ENCODE assay signal across 18 cellular contexts in the genomic region with DNA sequence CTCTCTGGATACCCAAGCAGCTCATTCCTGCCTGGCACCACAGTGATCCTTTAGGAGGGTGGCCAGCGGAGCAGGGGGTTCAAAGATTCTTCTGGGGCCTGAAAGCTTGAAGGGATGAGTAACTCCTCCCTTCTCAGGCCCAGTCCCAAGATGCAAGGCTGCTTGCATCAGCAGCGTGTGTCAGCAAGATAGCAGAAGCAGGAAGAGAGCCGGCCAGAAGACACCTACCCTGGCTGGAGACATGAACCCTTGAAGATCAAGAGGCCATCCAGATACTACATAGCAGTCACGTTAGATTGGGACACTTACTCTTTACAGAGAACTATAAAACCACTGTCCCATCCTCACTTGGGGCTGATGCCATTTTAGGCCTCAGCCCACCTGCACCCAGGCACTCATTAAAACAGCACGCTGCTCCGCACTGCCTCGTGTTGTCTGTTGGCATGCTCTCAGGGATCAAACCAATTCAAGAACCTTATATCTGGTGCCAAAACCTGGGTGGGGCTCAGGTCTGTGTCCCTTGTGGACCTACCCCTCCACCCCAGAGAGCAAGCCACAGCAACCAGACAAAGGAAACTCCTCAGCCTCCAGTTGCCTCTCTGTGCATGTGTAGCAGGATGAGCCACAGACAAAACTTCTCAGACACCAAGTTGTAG. TPM values are rescaled to one million over a fixed set of nuclear protein-coding genes. Genes with fewer than 3 reads are reported as not detected.
DNase-seq lines count a peak whose midpoint lies in the region; ATAC-seq and TF ChIP-seq lines count a peak whose summit lies in the region.
"Had no signal": no experiment of that assay in that cellular context is flagged by ENCODE, and none has a peak within 500 bp of the region (broad histone marks: within the 10 kb centered on the region; RNA-seq: fewer than 3 reads in every experiment).

No MANE protein-coding gene starts in this region.

- no peaks in the 10 kb centered on the region for H3F3A ChIP-seq in smooth muscle cell (ENCODE audit: low read depth)

- peak; percentile 66 for ATAC-seq in GM18511 (IDR thresholded peaks at IDR 0.05; ENCODE audit: unreplicated experiment)
- peak; percentile 63 for ATAC-seq in GM21528 (IDR thresholded peaks at IDR 0.05; ENCODE audit: low FRiP score, unreplicated experiment)
- peak; percentile 40 for ATAC-seq in HG03095 (IDR thresholded peaks at IDR 0.05; ENCODE audit: unreplicated experiment)
- ATAC-seq: activated T-helper 17 cell treated with anti-CD3 and anti-CD28 coated beads, Interleukin-2, amount 50 U/mL, for 72 hours had no signal

- no peak overlapping the region for H3K9ac ChIP-seq in smooth muscle cell (ENCODE audit: low read depth)

- WGBS in smooth muscle cell (ENCODE audit: low lambda C conversion rate), result 87% methylated on average over 4 of the region's 7 CpGs

- H3K27me3 ChIP-seq in BE2C (no peaks in the 10 kb centered on the region), smooth muscle cell (ENCODE audit: low read depth) (no peaks in the 10 kb centered on the region)
- H3K27me3 ChIP-seq: ovary had no signal

- DNase-seq in epithelial cell of prostate (ENCODE audit: low read depth, low spot score) (no peak), NCI-H2196 (lab: John Stamatoyannopoulos, UW; ENCODE audit: unreplicated experiment) (no peak), BE2C (no peak), smooth muscle cell (lab: John Stamatoyannopoulos, UW; ENCODE audit: unreplicated experiment) (no peak), NCI-H1105 (lab: John Stamatoyannopoulos, UW) (no peak)
- DNase-seq: activated CD4-positive, alpha-beta memory T cell treated with anti-CD3 and anti-CD28 coated beads for 36 hours; amniotic stem cell; NCI-H2081 treated with DMSO at 0.1 percent for 48 hours; ovary; SHP77; stimulated activated CD4-positive, alpha-beta T cell treated with anti-CD3 and anti-CD28 coated beads, Interleukin-12 subunit alpha, Interleukin-12 subunit beta, amount 100 ng/mL, for 4 hours; T1000 had no signal

- no peaks in the 10 kb centered on the region for H4K20me1 ChIP-seq in smooth muscle cell (ENCODE audit: low read depth)

- H3K27ac ChIP-seq in epithelial cell of prostate (peak overlapping the region; percentile 12), smooth muscle cell (ENCODE audit: low read depth) (no peak overlapping the region)
- H3K27ac ChIP-seq: ovary, thoracic aorta had no signal

- no peaks in the 10 kb centered on the region for H3K36me3 ChIP-seq in BE2C
- H3K36me3 ChIP-seq in smooth muscle cell (ENCODE audit: low read depth), result no peaks in the 10 kb centered on the region
- H3K36me3 ChIP-seq: ovary, thoracic aorta had no signal

- no peak overlapping the region for H2AFZ ChIP-seq in smooth muscle cell (ENCODE audit: low read depth)

- H3K9me3 ChIP-seq in BE2C (no peaks in the 10 kb centered on the region), smooth muscle cell (replicated peaks; ENCODE audit: low read depth) (no peaks in the 10 kb centered on the region)
- H3K9me3 ChIP-seq: ovary, thoracic aorta had no signal

- no peak for TF ChIP-seq CTCF in BE2C (IDR thresholded peaks at IDR 0.05; ENCODE audit: low read depth, low read length)
- no peak for TF ChIP-seq CTCF in smooth muscle cell (IDR thresholded peaks at IDR 0.05; ENCODE audit: borderline replicate concordance, insufficient read depth, poor library complexity, severe bottlenecking)

- H3K4me3 ChIP-seq in BE2C (ENCODE audit: low read depth, low read length) (no peak overlapping the region), smooth muscle cell (no peak overlapping the region)
- H3K4me3 ChIP-seq: ovary, thoracic aorta had no signal

- H3K4me1 ChIP-seq in BE2C (no peaks in the 10 kb centered on the region), smooth muscle cell (ENCODE audit: low read depth) (no peaks in the 10 kb centered on the region)

- H3K4me2 ChIP-seq in smooth muscle cell, result no peak overlapping the region

- H3K79me2 ChIP-seq in smooth muscle cell (ENCODE audit: low read depth), result no peaks in the 10 kb centered on the region

RNA-seq across cellular contexts. Expression of a gene that starts 6.5 kb away (rescaled TPM):
- not detected for polyA plus RNA-seq in BE2C (2012; ENCODE audit: insufficient read depth, insufficient read length, low read depth)
- total RNA-seq in smooth muscle cell, result not detected in 2 replicates
- not detected in 2 replicates for polyA plus RNA-seq in smooth muscle cell
- total RNA-seq: activated CD4-positive, alpha-beta memory T cell treated with anti-CD3 and anti-CD28 coated beads for 36 hours; activated T-helper 17 cell treated with anti-CD3 and anti-CD28 coated beads, Interleukin-2, amount 50 U/mL, for 72 hours; thoracic aorta had no signal
- polyA plus RNA-seq: keratinocyte, ovary had no signal
